In the genomic region with DNA sequence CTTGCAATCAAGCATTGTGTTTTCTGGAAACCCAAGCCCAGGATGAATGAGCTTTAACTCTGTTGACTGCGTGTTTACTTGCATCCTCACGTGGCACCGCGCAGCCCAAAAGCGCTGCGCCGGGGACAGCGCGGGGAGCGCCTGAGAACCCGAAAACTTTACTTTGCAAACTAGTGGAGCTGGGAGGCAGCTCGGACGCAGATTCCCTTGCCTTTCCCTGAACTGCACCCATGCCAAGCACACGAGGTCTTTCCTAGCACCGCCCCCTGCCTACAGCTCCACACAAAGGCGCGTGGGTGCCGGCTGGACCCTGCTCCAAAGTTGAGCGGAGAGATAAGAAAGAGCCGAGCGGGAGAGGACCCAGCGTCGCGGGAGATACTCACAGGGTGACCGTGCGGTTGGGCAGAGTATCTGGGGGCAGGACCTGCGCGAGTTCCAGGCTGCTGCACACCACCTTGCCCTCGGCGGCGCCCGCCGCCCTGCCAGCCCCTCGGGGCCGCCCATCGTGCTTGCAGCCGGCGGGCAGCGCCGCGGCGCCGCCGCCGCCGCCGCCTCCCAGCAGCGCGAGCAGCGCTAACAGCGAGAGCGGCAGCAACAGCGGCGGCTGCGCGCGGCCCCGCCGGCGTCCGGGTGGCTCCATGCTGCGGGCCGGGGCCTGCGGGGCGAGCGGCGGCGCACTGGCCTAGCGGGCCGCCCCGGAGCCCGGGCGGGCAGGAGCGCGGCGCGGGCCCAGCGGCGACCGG, we compare ENCODE assay signal across 8 cellular contexts. TPM values are rescaled to one million over a fixed set of nuclear protein-coding genes. Genes with fewer than 3 reads are reported as not detected.
A peak's percentile ranks its signal among the peaks of the same experiment; 100 is the strongest.
DNase-seq lines count a peak whose midpoint lies in the region; ATAC-seq, FAIRE-seq and TF ChIP-seq lines count a peak whose summit lies in the region.

No MANE protein-coding gene starts in this region.

- DNase-seq in AG04450 (ENCODE audit: low read depth, low spot score): no peak
- peak; percentile 19 for DNase-seq in KG1 (lab: John Stamatoyannopoulos, UW)
- DNase-seq in central memory CD8-positive, alpha-beta T cell (ENCODE audit: low spot score in 2 of 2): no peak
- peak; percentile 74 for DNase-seq in iris pigment epithelial cell (ENCODE audit: low read depth)
- peak; percentile 83 for DNase-seq in small intestine
- DNase-seq in OCI-M2 (lab: John Stamatoyannopoulos, UW; ENCODE audit: unreplicated experiment): no peak

- FAIRE-seq in small intestine (lab: Jason Lieb, UNC): no peak

- peak; percentile 44 for ATAC-seq in GM18861 (IDR thresholded peaks at IDR 0.05; ENCODE audit: unreplicated experiment)
- ATAC-seq in SK-N-SH treated with all-trans-retinoic acid at 6 μM for 48 hours: peak; percentile 80
- ATAC-seq in central memory CD8-positive, alpha-beta T cell (replicated peaks; ENCODE audit: extremely low read depth, poor library complexity, severe bottlenecking): peak; percentile 62

- H3K9me3 Mint-ChIP-seq in central memory CD8-positive, alpha-beta T cell: no peaks in the 10 kb centered on the region

- POLR2A ChIA-PET in AG04450 (lab: Yijun Ruan, JAX): interaction anchor here (0.9 to 1.1 kb wide), 3 partner anchors 16 to 42 kb away, joined by 3 to 8 read pairs (median 3); no protein-coding TSS in a partner anchor

- H3K27ac Mint-ChIP-seq in central memory CD8-positive, alpha-beta T cell (ENCODE audit: low read depth): peak overlapping the region; percentile 61

- peak overlapping the region; percentile 80 for H3K4me3 ChIP-seq in AG04450 (ENCODE audit: low read depth, low read length)
- H3K4me3 ChIP-seq in small intestine (ENCODE audit: low read depth in 1 of 2, low read length in 2 of 2): peak overlapping the region; percentile 53 to 82

- H3K9me3 ChIP-seq in AG04450 (ENCODE audit: control insufficient read depth, insufficient read depth, low read length) (no peaks in the 10 kb centered on the region), small intestine (ENCODE audit: control insufficient read depth, low read depth) (no peaks in the 10 kb centered on the region)

- peaks cover 4% of the 10 kb centered on the region for H3K4me1 Mint-ChIP-seq in central memory CD8-positive, alpha-beta T cell

- H3K36me3 Mint-ChIP-seq in central memory CD8-positive, alpha-beta T cell (ENCODE audit: insufficient read depth): peaks cover 4% of the 10 kb centered on the region

- no peaks in the 10 kb centered on the region for H3K36me3 ChIP-seq in small intestine (ENCODE audit: control insufficient read depth in 2 of 2, insufficient read depth in 2 of 2, low read length in 2 of 2)

- H3K27me3 Mint-ChIP-seq in central memory CD8-positive, alpha-beta T cell: peaks cover 6% of the 10 kb centered on the region

- CTCF ChIA-PET in AG04450 (lab: Charles Lee): interaction anchor here (0.8 to 1.2 kb wide), 2 partner anchors 8 to 105 kb away, joined by 3 to 5 read pairs; no protein-coding TSS in a partner anchor

- H3K27me3 ChIP-seq in AG04450 (ENCODE audit: control insufficient read depth, insufficient read depth, low read length): no peaks in the 10 kb centered on the region
- no peaks in the 10 kb centered on the region for H3K27me3 ChIP-seq in small intestine (ENCODE audit: control insufficient read depth in 2 of 2, insufficient read depth in 2 of 2, low read length in 2 of 2)

- TF ChIP-seq CTCF in AG04450 (IDR thresholded peaks at IDR 0.05; ENCODE audit: low read depth, low read length): peak; percentile 16; the same call in 1 of the 2 replicates

- H3K4me1 ChIP-seq in small intestine (ENCODE audit: control insufficient read depth in 2 of 2, insufficient read depth in 1 of 2, low read depth in 1 of 2, low read length in 1 of 2): no peaks in the 10 kb centered on the region

- 0 to 1% (median 0%) methylated on average over 40 to 80 of the region's 80 CpGs for WGBS in small intestine, 3 donors

- H3K27ac ChIP-seq in AG04450 (ENCODE audit: low read depth, low read length) (peak overlapping the region; percentile 65), small intestine (ENCODE audit: low read depth in 1 of 2, low read length in 1 of 2) (peak overlapping the region; percentile 66 to 73)

- H3K4me3 Mint-ChIP-seq in central memory CD8-positive, alpha-beta T cell: peak overlapping the region; percentile 85

TF ChIP-seq in SK-N-SH treated with all-trans-retinoic acid at 6 μM for 48 hours, 23 proteins besides CTCF, POLR2A, EP300 and RAD21:
- TF ChIP-seq TCF4 (CRISPR knock-in tag; IDR thresholded peaks at IDR 0.05; ENCODE audit: borderline replicate concordance) (no peak), ZFP30 (CRISPR knock-in tag; IDR thresholded peaks at IDR 0.05) (no peak)
- TF ChIP-seq, protein P1, sequence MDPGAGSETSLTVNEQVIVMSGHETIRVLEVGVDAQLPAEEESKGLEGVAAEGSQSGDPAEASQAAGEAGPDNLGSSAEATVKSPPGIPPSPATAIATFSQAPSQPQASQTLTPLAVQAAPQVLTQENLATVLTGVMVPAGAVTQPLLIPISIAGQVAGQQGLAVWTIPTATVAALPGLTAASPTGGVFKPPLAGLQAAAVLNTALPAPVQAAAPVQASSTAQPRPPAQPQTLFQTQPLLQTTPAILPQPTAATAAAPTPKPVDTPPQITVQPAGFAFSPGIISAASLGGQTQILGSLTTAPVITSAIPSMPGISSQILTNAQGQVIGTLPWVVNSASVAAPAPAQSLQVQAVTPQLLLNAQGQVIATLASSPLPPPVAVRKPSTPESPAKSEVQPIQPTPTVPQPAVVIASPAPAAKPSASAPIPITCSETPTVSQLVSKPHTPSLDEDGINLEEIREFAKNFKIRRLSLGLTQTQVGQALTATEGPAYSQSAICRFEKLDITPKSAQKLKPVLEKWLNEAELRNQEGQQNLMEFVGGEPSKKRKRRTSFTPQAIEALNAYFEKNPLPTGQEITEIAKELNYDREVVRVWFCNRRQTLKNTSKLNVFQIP (CRISPR knock-in tag; IDR thresholded peaks at IDR 0.05; ENCODE audit: borderline replicate concordance, low read depth): no peak
- TF ChIP-seq, protein P2, sequence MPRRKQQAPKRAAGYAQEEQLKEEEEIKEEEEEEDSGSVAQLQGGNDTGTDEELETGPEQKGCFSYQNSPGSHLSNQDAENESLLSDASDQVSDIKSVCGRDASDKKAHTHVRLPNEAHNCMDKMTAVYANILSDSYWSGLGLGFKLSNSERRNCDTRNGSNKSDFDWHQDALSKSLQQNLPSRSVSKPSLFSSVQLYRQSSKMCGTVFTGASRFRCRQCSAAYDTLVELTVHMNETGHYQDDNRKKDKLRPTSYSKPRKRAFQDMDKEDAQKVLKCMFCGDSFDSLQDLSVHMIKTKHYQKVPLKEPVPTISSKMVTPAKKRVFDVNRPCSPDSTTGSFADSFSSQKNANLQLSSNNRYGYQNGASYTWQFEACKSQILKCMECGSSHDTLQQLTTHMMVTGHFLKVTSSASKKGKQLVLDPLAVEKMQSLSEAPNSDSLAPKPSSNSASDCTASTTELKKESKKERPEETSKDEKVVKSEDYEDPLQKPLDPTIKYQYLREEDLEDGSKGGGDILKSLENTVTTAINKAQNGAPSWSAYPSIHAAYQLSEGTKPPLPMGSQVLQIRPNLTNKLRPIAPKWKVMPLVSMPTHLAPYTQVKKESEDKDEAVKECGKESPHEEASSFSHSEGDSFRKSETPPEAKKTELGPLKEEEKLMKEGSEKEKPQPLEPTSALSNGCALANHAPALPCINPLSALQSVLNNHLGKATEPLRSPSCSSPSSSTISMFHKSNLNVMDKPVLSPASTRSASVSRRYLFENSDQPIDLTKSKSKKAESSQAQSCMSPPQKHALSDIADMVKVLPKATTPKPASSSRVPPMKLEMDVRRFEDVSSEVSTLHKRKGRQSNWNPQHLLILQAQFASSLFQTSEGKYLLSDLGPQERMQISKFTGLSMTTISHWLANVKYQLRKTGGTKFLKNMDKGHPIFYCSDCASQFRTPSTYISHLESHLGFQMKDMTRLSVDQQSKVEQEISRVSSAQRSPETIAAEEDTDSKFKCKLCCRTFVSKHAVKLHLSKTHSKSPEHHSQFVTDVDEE (CRISPR knock-in tag; IDR thresholded peaks at IDR 0.05): peak; percentile 14; the same call in 1 of the 2 replicates

RNA-seq across cellular contexts. Expression of a gene that starts 0.6 kb away (rescaled TPM):
- 36.0 and 41.9 TPM in 2 replicates for polyA plus RNA-seq in AG04450 (2011; rRNA removed)
- polyA minus RNA-seq in AG04450 (2011; rRNA and poly(A)+ RNA removed): 81.1 and 85.5 TPM in 2 replicates
- 10 to 100 TPM; 10.8 to 13.0 (median 10.8) TPM for polyA plus RNA-seq in small intestine

Comparison
In these comparisons a context has a peak if more than half of its experiments do, and no peak if none do; other contexts are left out.
1. DNase-seq: peak in KG1 (single experiment), iris pigment epithelial cell (single experiment) and small intestine (single experiment); none in AG04450 (single experiment), central memory CD8-positive, alpha-beta T cell (0 of 2) and OCI-M2 (single experiment).
2. Peak in every context shown above with its lines, with median percentiles within 50 percentile points of each other: ATAC-seq.